In the genomic region with DNA sequence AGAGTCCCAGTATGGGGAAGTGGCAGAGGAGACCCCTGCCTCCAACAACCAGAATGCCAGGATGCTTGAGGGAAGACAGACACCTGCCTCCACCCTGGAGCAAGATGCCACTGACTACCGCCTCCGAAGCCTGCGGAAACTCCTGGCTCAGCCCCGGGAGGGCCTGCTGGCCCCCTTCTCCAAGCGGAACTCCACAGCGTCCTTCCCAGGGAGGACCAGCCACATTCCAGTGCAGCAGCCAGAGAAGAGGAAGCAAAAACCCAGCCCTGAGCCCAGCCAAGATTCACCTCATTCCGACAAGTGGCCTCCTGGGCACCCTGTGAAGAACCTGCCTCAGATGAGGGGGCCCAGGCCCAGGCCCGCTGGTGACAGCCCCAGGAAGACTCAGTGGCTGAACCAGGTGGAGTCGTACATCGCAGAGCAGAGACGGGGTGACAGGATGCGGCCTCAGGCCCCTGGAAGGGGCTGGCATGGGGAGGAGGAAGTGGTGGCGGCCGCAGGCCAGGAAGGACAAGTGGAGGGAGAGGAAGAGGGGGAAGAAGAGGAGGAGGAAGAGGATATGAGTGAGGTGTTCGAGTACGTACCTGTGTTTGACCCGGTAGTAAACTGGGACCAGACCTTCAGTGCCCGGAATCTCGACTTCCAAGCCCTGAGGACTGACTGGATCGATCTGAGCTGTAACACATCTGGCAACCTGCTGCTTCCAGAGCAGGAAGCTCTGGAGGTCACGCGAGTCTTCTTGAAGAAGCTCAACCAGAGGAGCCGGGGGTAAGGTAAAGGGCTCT, we compare ENCODE assay signal across 9 cellular contexts.
DNase-seq lines count a peak whose midpoint lies in the region; ATAC-seq and TF ChIP-seq lines count a peak whose summit lies in the region.
"Had no signal": no experiment of that assay in that cellular context is flagged by ENCODE, and none has a peak within 500 bp of the region (broad histone marks: within the 10 kb centered on the region; RNA-seq: fewer than 3 reads in every experiment).

No MANE protein-coding gene starts in this region.

- H3K27me3 ChIP-seq in left ventricle myocardium inferior (ENCODE audit: low read depth) = no peaks in the 10 kb centered on the region
- H3K27me3 ChIP-seq in upper lobe of right lung = no peaks in the 10 kb centered on the region

- DNase-seq in left ventricle myocardium inferior (no peak), cardiac septum (ENCODE audit: low spot score) (no peak), upper lobe of right lung (no peak), NCI-H226 (no peak), COLO668 (lab: John Stamatoyannopoulos, UW; ENCODE audit: unreplicated experiment) (no peak), NCI-H187 (lab: John Stamatoyannopoulos, UW) (no peak)
- peak; percentile 64 for DNase-seq in T-helper 2 cell treated with Interferon-gamma antibody and Interleukin-4, amounts not matched to agents 5 μg/mL and 100 μg/mL, for 36 hours (ENCODE audit: low spot score)
- DNase-seq in effector memory CD8-positive, alpha-beta T cell = peak in 1 of 3 experiments; percentile 37
- DNase-seq: C1 segment of cervical spinal cord had no signal

- ATAC-seq in effector memory CD8-positive, alpha-beta T cell (replicated peaks) = peak; percentile 66
- peak; percentile 51 for ATAC-seq in upper lobe of right lung

- peaks cover 35% of the 10 kb centered on the region for H3K36me3 Mint-ChIP-seq in T-helper 2 cell treated with Interferon-gamma antibody and Interleukin-4, amounts not matched to agents 5 μg/mL and 100 μg/mL, for 36 hours (ENCODE audit: low read depth)
- H3K36me3 Mint-ChIP-seq in effector memory CD8-positive, alpha-beta T cell (ENCODE audit: insufficient read depth) = peaks cover 3% of the 10 kb centered on the region

- peak overlapping the region; percentile 98 for H3K4me3 Mint-ChIP-seq in T-helper 2 cell treated with Interferon-gamma antibody and Interleukin-4, amounts not matched to agents 5 μg/mL and 100 μg/mL, for 36 hours
- H3K4me3 Mint-ChIP-seq in effector memory CD8-positive, alpha-beta T cell = peak overlapping the region; percentile 30 to 86

- H3K4me3 ChIP-seq in left ventricle myocardium inferior (peak overlapping the region; percentile 7), upper lobe of right lung (peak overlapping the region; percentile 8)

- H3K27me3 Mint-ChIP-seq in T-helper 2 cell treated with Interferon-gamma antibody and Interleukin-4, amounts not matched to agents 5 μg/mL and 100 μg/mL, for 36 hours (ENCODE audit: low read depth) = no peaks in the 10 kb centered on the region
- H3K27me3 Mint-ChIP-seq in effector memory CD8-positive, alpha-beta T cell = no peaks in the 10 kb centered on the region

- peaks cover 44% of the 10 kb centered on the region for H3K4me1 Mint-ChIP-seq in T-helper 2 cell treated with Interferon-gamma antibody and Interleukin-4, amounts not matched to agents 5 μg/mL and 100 μg/mL, for 36 hours (ENCODE audit: low read depth)
- peaks cover 21 to 35% of the 10 kb centered on the region in 2 donors for H3K4me1 Mint-ChIP-seq in effector memory CD8-positive, alpha-beta T cell (ENCODE audit: low read depth in 2 of 2)

- no peaks in the 10 kb centered on the region for H3K9me3 Mint-ChIP-seq in T-helper 2 cell treated with Interferon-gamma antibody and Interleukin-4, amounts not matched to agents 5 μg/mL and 100 μg/mL, for 36 hours
- no peaks in the 10 kb centered on the region for H3K9me3 Mint-ChIP-seq in effector memory CD8-positive, alpha-beta T cell

- H3K4me1 ChIP-seq in left ventricle myocardium inferior (peaks cover 57% of the 10 kb centered on the region), upper lobe of right lung (no peaks in the 10 kb centered on the region)

- H3K27ac ChIP-seq in left ventricle myocardium inferior (replicated peaks) (peak overlapping the region; percentile 37), upper lobe of right lung (no peak overlapping the region)

- intact Hi-C loops in left ventricle myocardium inferior (cut with micrococcal nuclease) (no loop called here), cardiac septum (cut with DNase I) (no loop called here), upper lobe of right lung (cut with DNase I) (no loop called here)

- no peak for TF ChIP-seq CTCF in left ventricle myocardium inferior (IDR thresholded peaks at IDR 0.05; ENCODE audit: borderline replicate concordance)
- no peak for TF ChIP-seq CTCF in upper lobe of right lung (IDR thresholded peaks at IDR 0.05)

- H3K36me3 ChIP-seq in left ventricle myocardium inferior = peaks cover 9% of the 10 kb centered on the region
- H3K36me3 ChIP-seq in upper lobe of right lung = no peaks in the 10 kb centered on the region

- H3K9me3 ChIP-seq in left ventricle myocardium inferior (replicated peaks) (no peaks in the 10 kb centered on the region), upper lobe of right lung (no peaks in the 10 kb centered on the region)

- H3K27ac Mint-ChIP-seq in T-helper 2 cell treated with Interferon-gamma antibody and Interleukin-4, amounts not matched to agents 5 μg/mL and 100 μg/mL, for 36 hours = peak overlapping the region; percentile 85
- H3K27ac Mint-ChIP-seq in effector memory CD8-positive, alpha-beta T cell = peak overlapping the region; percentile 24 to 96
